Comparison of ENCODE assay signal across 8 cellular contexts in the genomic region with DNA sequence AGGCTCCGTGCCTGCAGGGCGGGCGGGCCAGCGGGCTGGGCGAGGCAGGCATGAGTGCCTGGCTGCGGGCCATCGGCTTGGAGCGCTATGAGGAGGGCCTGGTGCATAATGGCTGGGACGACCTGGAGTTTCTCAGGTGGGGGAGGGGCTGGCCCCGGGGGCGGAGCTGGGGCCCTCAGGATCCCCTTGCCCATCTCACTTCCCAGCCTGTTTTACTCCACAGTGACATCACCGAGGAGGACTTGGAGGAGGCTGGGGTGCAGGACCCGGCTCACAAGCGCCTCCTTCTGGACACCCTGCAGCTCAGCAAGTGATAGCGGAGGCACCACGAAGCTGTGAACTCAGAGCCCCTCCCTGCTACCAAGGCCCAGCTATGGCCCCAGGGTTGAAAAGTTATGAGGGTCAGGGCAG. TPM values are rescaled to one million over a fixed set of nuclear protein-coding genes. Genes with fewer than 3 reads are reported as not detected.
DNase-seq lines count a peak whose midpoint lies in the region; ATAC-seq and TF ChIP-seq lines count a peak whose summit lies in the region.

No MANE protein-coding gene starts in this region.

- H3K27me3 Mint-ChIP-seq in neural progenitor cell (ENCODE audit: insufficient read depth, low read depth): peaks cover 36% of the 10 kb centered on the region
- H3K27me3 Mint-ChIP-seq in stimulated activated memory B cell treated with anti-CD40 and anti-IgM and Interleukin-4, amounts not matched to agents 10 μg/mL and 1 μg/mL and 100 μg/mL, for 72 hours: peaks cover 39% of the 10 kb centered on the region

- POLR2A ChIA-PET in A673 (lab: Charles Lee; ENCODE audit: low non-redundant PET): no interaction called here

- no peak overlapping the region for H2AFZ ChIP-seq in neural progenitor cell (replicated peaks)

- H3K4me3 ChIP-seq in A673 (ENCODE audit: low read depth, low read length, poor library complexity, severe bottlenecking): no peak overlapping the region
- no peak overlapping the region for H3K4me3 ChIP-seq in neural progenitor cell

- no peak overlapping the region for H3K4me2 ChIP-seq in neural progenitor cell

- DNase-seq in A673 (ENCODE audit: low spot score) (peak; percentile 80), NCI-H226 (peak; percentile 38), foreskin keratinocyte (peak in 1 of 2 donors; percentile 61), neural progenitor cell (ENCODE audit: low spot score) (peak; percentile 90)
- peak; percentile 50 for DNase-seq in activated CD8-positive, alpha-beta memory T cell treated with anti-CD3 and anti-CD28 coated beads, Interleukin-2, amount 50 U/mL, for 4 hours

- H3K27ac ChIP-seq in A673 (ENCODE audit: low read depth, low read length, poor library complexity, severe bottlenecking) (no peak overlapping the region), foreskin keratinocyte (no peak overlapping the region), neural progenitor cell (no peak overlapping the region)

- H3K4me1 ChIP-seq in A673 (ENCODE audit: insufficient read depth, low read length, poor library complexity, severe bottlenecking) (no peaks in the 10 kb centered on the region), foreskin keratinocyte (no peaks in the 10 kb centered on the region), neural progenitor cell (peaks cover 27% of the 10 kb centered on the region)

- peaks cover 25% of the 10 kb centered on the region for H4K20me1 ChIP-seq in neural progenitor cell (ENCODE audit: low read depth)

- H3K36me3 Mint-ChIP-seq in neural progenitor cell: peaks cover 21% of the 10 kb centered on the region
- H3K36me3 Mint-ChIP-seq in stimulated activated memory B cell treated with anti-CD40 and anti-IgM and Interleukin-4, amounts not matched to agents 10 μg/mL and 1 μg/mL and 100 μg/mL, for 72 hours: peaks cover 24% of the 10 kb centered on the region

- H3K9me3 Mint-ChIP-seq in neural progenitor cell: peaks cover 11% of the 10 kb centered on the region
- H3K9me3 Mint-ChIP-seq in stimulated activated memory B cell treated with anti-CD40 and anti-IgM and Interleukin-4, amounts not matched to agents 10 μg/mL and 1 μg/mL and 100 μg/mL, for 72 hours: no peaks in the 10 kb centered on the region

- peaks cover 29% of the 10 kb centered on the region for H3F3A ChIP-seq in neural progenitor cell (ENCODE audit: low read depth)

- no TSS peak for BruUV-seq in A673 (replicated peaks; lab: Mats Ljungman, UMichigan)

- no peak overlapping the region for H3K4me3 Mint-ChIP-seq in neural progenitor cell
- no peak overlapping the region for H3K4me3 Mint-ChIP-seq in stimulated activated memory B cell treated with anti-CD40 and anti-IgM and Interleukin-4, amounts not matched to agents 10 μg/mL and 1 μg/mL and 100 μg/mL, for 72 hours

- intact Hi-C loops in A673 (cut with micrococcal nuclease; ENCODE audit: unreplicated experiment): loop anchor here (5.0 kb wide), 1 partner anchor 194 kb away; a partner anchor contains a TSS

- peaks cover 20% of the 10 kb centered on the region for H3K4me1 Mint-ChIP-seq in neural progenitor cell
- peaks cover 52% of the 10 kb centered on the region for H3K4me1 Mint-ChIP-seq in stimulated activated memory B cell treated with anti-CD40 and anti-IgM and Interleukin-4, amounts not matched to agents 10 μg/mL and 1 μg/mL and 100 μg/mL, for 72 hours

- H3K36me3 ChIP-seq in A673 (ENCODE audit: insufficient read depth, low read length, poor library complexity, severe bottlenecking) (peaks cover 21% of the 10 kb centered on the region), neural progenitor cell (no peaks in the 10 kb centered on the region)

- H3K9ac ChIP-seq in neural progenitor cell: no peak overlapping the region

- H3K9me3 ChIP-seq in A673 (ENCODE audit: low read depth, low read length, poor library complexity, severe bottlenecking) (no peaks in the 10 kb centered on the region), neural progenitor cell (ENCODE audit: low read depth) (no peaks in the 10 kb centered on the region)

- CTCF ChIA-PET in A673 (lab: Charles Lee): interaction anchor here (0.5 to 1.4 kb wide), 3 partner anchors 18 to 213 kb away, joined by 3 to 8 read pairs (median 6); no protein-coding TSS in a partner anchor

- H3K27me3 ChIP-seq in A673 (replicated peaks; ENCODE audit: insufficient read depth, low read depth, low read length, poor library complexity) (peaks cover 40% of the 10 kb centered on the region), foreskin keratinocyte (peaks cover 42% of the 10 kb centered on the region), neural progenitor cell (peaks cover 47% of the 10 kb centered on the region)

- ATAC-seq in foreskin keratinocyte: peak; percentile 69
- ATAC-seq in HG03108 (IDR thresholded peaks at IDR 0.05; ENCODE audit: unreplicated experiment): no peak
- no peak for ATAC-seq in stimulated activated memory B cell treated with anti-CD40 and anti-IgM and Interleukin-4, amounts not matched to agents 10 μg/mL and 1 μg/mL and 100 μg/mL, for 72 hours

- no peaks in the 10 kb centered on the region for H3K79me2 ChIP-seq in neural progenitor cell (ENCODE audit: low read depth)

- no peak overlapping the region for H3K27ac Mint-ChIP-seq in neural progenitor cell
- no peak overlapping the region for H3K27ac Mint-ChIP-seq in stimulated activated memory B cell treated with anti-CD40 and anti-IgM and Interleukin-4, amounts not matched to agents 10 μg/mL and 1 μg/mL and 100 μg/mL, for 72 hours

- TF ChIP-seq CTCF in A673 (conservative IDR thresholded peaks at IDR 0.05; ENCODE audit: low read depth, low read length): peak; percentile 94
- TF ChIP-seq CTCF in GM12873 (IDR thresholded peaks at IDR 0.05; ENCODE audit: insufficient read depth, low read depth, low read length, missing control alignments): peak; percentile 82
- peak; percentile 87 for TF ChIP-seq CTCF in foreskin keratinocyte (conservative IDR thresholded peaks at IDR 0.05)
- TF ChIP-seq CTCF in neural progenitor cell (IDR thresholded peaks at IDR 0.05): peak; percentile 89

RNA-seq across cellular contexts. Expression of a gene that starts 5.9 kb away (rescaled TPM):
- not detected in 2 replicates for total RNA-seq in A673 (2021)
- not detected in 2 replicates for total RNA-seq in foreskin keratinocyte
- polyA plus RNA-seq in foreskin keratinocyte: not detected in 2 replicates
- not detected in 2 replicates for total RNA-seq in neural progenitor cell (ENCODE audit: low replicate concordance)

RNA-seq across cellular contexts. Expression of a gene that starts 13.5 kb away (rescaled TPM):
- total RNA-seq in A673 (2021) (104 and 141 TPM in 2 replicates), foreskin keratinocyte (45.0 and 56.7 TPM in 2 replicates), neural progenitor cell (ENCODE audit: low replicate concordance) (30.8 and 64.8 TPM in 2 replicates)
- 26.0 and 26.3 TPM in 2 replicates for polyA plus RNA-seq in foreskin keratinocyte

RNA-seq across cellular contexts. Expression of a gene that starts 21.5 kb away (rescaled TPM):
- total RNA-seq in A673 (2021) (not detected in 2 replicates), foreskin keratinocyte (not detected in 2 replicates), neural progenitor cell (ENCODE audit: low replicate concordance) (not detected in 2 replicates)
- polyA plus RNA-seq in foreskin keratinocyte: not detected in 2 replicates

RNA-seq across cellular contexts. Expression of a gene that starts 46.1 kb away (rescaled TPM):
- total RNA-seq in A673 (2021) (not detected in 2 replicates), foreskin keratinocyte (not detected in 2 replicates), neural progenitor cell (ENCODE audit: low replicate concordance) (3.6 and 9.6 TPM in 2 replicates)
- polyA plus RNA-seq in foreskin keratinocyte: not detected in 2 replicates
